1 cellular context compared by ENCODE assay signal in the genomic region with DNA sequence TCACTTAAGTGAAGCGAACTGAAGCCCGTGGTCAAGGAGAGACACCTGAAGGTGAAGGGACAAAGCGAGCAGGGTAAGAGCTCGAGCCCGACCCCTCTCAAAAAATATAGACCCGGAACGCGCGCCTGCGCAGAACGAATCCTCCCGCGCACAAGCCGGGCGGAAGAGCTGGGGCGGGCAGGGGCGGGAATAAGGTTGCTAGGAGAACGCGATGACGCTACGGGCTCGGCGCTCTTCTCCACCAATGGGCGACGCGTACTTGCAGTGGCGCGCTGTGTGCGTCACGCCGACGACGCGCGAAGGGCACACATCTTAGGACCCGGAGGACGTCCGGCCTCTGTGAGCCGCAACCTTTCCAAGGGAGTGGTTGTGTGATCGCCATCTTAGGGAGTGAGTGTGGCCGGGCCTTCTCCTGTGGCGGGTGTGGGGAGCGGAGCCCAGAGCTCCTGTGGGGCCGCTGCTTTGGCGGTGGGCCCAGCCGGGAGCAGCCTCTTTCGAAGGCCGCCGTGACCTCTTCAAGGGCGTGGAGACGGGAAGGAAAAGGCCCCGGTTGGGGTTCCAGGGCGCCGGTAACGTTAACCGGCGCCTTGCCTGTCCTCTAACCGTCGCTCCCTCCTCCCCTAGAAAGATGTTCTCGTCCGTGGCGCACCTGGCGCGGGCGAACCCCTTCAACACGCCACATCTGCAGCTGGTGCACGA.
TF ChIP-seq lines count a peak whose summit lies in the region.

A gene (plus strand): TSS at position 336 of the 699 bp plus-strand sequence. CDS start 293 bp downstream, at position 629.

TF ChIP-seq in HepG2, 621 proteins besides CTCF, POLR2A, EP300 and RAD21 (continued from another document and continues in another):
- TF ChIP-seq, protein P1, sequence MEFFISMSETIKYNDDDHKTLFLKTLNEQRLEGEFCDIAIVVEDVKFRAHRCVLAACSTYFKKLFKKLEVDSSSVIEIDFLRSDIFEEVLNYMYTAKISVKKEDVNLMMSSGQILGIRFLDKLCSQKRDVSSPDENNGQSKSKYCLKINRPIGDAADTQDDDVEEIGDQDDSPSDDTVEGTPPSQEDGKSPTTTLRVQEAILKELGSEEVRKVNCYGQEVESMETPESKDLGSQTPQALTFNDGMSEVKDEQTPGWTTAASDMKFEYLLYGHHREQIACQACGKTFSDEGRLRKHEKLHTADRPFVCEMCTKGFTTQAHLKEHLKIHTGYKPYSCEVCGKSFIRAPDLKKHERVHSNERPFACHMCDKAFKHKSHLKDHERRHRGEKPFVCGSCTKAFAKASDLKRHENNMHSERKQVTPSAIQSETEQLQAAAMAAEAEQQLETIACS (CRISPR knock-in tag; IDR thresholded peaks at IDR 0.05) = peak; percentile 58; the same call in 1 of the 2 replicates
- TF ChIP-seq, protein P2, sequence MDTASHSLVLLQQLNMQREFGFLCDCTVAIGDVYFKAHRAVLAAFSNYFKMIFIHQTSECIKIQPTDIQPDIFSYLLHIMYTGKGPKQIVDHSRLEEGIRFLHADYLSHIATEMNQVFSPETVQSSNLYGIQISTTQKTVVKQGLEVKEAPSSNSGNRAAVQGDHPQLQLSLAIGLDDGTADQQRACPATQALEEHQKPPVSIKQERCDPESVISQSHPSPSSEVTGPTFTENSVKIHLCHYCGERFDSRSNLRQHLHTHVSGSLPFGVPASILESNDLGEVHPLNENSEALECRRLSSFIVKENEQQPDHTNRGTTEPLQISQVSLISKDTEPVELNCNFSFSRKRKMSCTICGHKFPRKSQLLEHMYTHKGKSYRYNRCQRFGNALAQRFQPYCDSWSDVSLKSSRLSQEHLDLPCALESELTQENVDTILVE (CRISPR knock-in tag; IDR thresholded peaks at IDR 0.05) = peak; percentile 77; the same call in 1 of the 2 replicates
- peak; percentile 35 for TF ChIP-seq HNF4A (CRISPR knock-in tag; IDR thresholded peaks at IDR 0.05)
- no peak for TF ChIP-seq LCORL (IDR thresholded peaks at IDR 0.05)
- TF ChIP-seq LCORL (CRISPR knock-in tag; IDR thresholded peaks at IDR 0.05) = peak; percentile 25
- 0 out of 2 replicates have a peak, but pooled peaks have one; percentile 41 for TF ChIP-seq SNAPC2 (CRISPR knock-in tag; IDR thresholded peaks at IDR 0.05)
- TF ChIP-seq MEIS2 (CRISPR knock-in tag; IDR thresholded peaks at IDR 0.05) = peak; percentile 70
- TF ChIP-seq, protein P3, sequence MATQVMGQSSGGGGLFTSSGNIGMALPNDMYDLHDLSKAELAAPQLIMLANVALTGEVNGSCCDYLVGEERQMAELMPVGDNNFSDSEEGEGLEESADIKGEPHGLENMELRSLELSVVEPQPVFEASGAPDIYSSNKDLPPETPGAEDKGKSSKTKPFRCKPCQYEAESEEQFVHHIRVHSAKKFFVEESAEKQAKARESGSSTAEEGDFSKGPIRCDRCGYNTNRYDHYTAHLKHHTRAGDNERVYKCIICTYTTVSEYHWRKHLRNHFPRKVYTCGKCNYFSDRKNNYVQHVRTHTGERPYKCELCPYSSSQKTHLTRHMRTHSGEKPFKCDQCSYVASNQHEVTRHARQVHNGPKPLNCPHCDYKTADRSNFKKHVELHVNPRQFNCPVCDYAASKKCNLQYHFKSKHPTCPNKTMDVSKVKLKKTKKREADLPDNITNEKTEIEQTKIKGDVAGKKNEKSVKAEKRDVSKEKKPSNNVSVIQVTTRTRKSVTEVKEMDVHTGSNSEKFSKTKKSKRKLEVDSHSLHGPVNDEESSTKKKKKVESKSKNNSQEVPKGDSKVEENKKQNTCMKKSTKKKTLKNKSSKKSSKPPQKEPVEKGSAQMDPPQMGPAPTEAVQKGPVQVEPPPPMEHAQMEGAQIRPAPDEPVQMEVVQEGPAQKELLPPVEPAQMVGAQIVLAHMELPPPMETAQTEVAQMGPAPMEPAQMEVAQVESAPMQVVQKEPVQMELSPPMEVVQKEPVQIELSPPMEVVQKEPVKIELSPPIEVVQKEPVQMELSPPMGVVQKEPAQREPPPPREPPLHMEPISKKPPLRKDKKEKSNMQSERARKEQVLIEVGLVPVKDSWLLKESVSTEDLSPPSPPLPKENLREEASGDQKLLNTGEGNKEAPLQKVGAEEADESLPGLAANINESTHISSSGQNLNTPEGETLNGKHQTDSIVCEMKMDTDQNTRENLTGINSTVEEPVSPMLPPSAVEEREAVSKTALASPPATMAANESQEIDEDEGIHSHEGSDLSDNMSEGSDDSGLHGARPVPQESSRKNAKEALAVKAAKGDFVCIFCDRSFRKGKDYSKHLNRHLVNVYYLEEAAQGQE (IDR thresholded peaks at IDR 0.05; ENCODE audit: borderline replicate concordance in 1 of 2, low read depth in 1 of 2, low read length in 2 of 2) = peak in 1 of 2 experiments; percentile 54; a peak in 1 of 4 replicates
- TF ChIP-seq SOX6 (IDR thresholded peaks at IDR 0.05) = no peak
- TF ChIP-seq SOX6 (CRISPR knock-in tag; IDR thresholded peaks at IDR 0.05) = peak; percentile 12; the same call in 1 of the 2 replicates
- TF ChIP-seq RBFOX2 (IDR thresholded peaks at IDR 0.05; ENCODE audit: low read depth, low read length) = peak; percentile 96
- peak; percentile 83 for TF ChIP-seq TOPORS (CRISPR knock-in tag; IDR thresholded peaks at IDR 0.05)
- TF ChIP-seq, protein P4, sequence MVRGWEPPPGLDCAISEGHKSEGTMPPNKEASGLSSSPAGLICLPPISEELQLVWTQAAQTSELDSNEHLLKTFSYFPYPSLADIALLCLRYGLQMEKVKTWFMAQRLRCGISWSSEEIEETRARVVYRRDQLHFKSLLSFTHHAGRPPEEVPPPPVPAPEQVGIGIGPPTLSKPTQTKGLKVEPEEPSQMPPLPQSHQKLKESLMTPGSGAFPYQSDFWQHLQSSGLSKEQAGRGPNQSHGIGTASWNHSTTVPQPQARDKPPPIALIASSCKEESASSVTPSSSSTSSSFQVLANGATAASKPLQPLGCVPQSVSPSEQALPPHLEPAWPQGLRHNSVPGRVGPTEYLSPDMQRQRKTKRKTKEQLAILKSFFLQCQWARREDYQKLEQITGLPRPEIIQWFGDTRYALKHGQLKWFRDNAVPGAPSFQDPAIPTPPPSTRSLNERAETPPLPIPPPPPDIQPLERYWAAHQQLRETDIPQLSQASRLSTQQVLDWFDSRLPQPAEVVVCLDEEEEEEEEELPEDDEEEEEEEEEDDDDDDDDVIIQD (CRISPR knock-in tag; IDR thresholded peaks at IDR 0.05; ENCODE audit: low read depth) = 0 out of 2 replicates have a peak, but pooled peaks have one; percentile 22
- 0 out of 2 replicates have a peak, but pooled peaks have one; percentile 24 for TF ChIP-seq JUN (CRISPR knock-in tag; IDR thresholded peaks at IDR 0.05)
- TF ChIP-seq CHD2 (IDR thresholded peaks at IDR 0.05; ENCODE audit: low read depth, low read length) = peak; percentile 38; the same call in 1 of the 2 replicates
- TF ChIP-seq NR2C2 (CRISPR knock-in tag; IDR thresholded peaks at IDR 0.05; ENCODE audit: borderline replicate concordance) = peak; percentile 37; the same call in 1 of the 2 replicates
- peak; percentile 84 for TF ChIP-seq KMT2A (CRISPR knock-in tag; IDR thresholded peaks at IDR 0.05)
- TF ChIP-seq, protein P5, sequence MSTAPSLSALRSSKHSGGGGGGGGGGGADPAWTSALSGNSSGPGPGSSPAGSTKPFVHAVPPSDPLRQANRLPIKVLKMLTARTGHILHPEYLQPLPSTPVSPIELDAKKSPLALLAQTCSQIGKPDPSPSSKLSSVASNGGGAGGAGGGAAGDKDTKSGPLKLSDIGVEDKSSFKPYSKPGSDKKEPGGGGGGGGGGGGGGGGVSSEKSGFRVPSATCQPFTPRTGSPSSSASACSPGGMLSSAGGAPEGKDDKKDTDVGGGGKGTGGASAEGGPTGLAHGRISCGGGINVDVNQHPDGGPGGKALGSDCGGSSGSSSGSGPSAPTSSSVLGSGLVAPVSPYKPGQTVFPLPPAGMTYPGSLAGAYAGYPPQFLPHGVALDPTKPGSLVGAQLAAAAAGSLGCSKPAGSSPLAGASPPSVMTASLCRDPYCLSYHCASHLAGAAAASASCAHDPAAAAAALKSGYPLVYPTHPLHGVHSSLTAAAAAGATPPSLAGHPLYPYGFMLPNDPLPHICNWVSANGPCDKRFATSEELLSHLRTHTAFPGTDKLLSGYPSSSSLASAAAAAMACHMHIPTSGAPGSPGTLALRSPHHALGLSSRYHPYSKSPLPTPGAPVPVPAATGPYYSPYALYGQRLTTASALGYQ (CRISPR knock-in tag; IDR thresholded peaks at IDR 0.05) = peak; percentile 59; the same call in 1 of the 2 replicates
- TF ChIP-seq, protein P6, sequence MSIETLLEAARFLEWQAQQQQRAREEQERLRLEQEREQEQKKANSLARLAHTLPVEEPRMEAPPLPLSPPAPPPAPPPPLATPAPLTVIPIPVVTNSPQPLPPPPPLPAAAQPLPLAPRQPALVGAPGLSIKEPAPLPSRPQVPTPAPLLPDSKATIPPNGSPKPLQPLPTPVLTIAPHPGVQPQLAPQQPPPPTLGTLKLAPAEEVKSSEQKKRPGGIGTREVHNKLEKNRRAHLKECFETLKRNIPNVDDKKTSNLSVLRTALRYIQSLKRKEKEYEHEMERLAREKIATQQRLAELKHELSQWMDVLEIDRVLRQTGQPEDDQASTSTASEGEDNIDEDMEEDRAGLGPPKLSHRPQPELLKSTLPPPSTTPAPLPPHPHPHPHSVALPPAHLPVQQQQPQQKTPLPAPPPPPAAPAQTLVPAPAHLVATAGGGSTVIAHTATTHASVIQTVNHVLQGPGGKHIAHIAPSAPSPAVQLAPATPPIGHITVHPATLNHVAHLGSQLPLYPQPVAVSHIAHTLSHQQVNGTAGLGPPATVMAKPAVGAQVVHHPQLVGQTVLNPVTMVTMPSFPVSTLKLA (IDR thresholded peaks at IDR 0.05) = 0 out of 2 replicates have a peak, but pooled peaks have one; percentile 19
- TF ChIP-seq, protein P7, sequence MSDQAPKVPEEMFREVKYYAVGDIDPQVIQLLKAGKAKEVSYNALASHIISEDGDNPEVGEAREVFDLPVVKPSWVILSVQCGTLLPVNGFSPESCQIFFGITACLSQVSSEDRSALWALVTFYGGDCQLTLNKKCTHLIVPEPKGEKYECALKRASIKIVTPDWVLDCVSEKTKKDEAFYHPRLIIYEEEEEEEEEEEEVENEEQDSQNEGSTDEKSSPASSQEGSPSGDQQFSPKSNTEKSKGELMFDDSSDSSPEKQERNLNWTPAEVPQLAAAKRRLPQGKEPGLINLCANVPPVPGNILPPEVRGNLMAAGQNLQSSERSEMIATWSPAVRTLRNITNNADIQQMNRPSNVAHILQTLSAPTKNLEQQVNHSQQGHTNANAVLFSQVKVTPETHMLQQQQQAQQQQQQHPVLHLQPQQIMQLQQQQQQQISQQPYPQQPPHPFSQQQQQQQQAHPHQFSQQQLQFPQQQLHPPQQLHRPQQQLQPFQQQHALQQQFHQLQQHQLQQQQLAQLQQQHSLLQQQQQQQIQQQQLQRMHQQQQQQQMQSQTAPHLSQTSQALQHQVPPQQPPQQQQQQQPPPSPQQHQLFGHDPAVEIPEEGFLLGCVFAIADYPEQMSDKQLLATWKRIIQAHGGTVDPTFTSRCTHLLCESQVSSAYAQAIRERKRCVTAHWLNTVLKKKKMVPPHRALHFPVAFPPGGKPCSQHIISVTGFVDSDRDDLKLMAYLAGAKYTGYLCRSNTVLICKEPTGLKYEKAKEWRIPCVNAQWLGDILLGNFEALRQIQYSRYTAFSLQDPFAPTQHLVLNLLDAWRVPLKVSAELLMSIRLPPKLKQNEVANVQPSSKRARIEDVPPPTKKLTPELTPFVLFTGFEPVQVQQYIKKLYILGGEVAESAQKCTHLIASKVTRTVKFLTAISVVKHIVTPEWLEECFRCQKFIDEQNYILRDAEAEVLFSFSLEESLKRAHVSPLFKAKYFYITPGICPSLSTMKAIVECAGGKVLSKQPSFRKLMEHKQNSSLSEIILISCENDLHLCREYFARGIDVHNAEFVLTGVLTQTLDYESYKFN (CRISPR knock-in tag; conservative IDR thresholded peaks at IDR 0.05) = peak; percentile 34; the same call in 1 of the 2 replicates
- TF ChIP-seq BRD4 (CRISPR knock-in tag; IDR thresholded peaks at IDR 0.05) = peak; percentile 88; the same call in 1 of the 2 replicates
- TF ChIP-seq DR1 (CRISPR knock-in tag; IDR thresholded peaks at IDR 0.05) = peak; percentile 97
- TF ChIP-seq MYNN (CRISPR knock-in tag; IDR thresholded peaks at IDR 0.05; ENCODE audit: low read depth) = peak; percentile 85; the same call in 1 of the 2 replicates
- TF ChIP-seq, protein P8, sequence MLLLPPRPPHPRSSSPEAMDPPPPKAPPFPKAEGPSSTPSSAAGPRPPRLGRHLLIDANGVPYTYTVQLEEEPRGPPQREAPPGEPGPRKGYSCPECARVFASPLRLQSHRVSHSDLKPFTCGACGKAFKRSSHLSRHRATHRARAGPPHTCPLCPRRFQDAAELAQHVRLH (CRISPR knock-in tag; IDR thresholded peaks at IDR 0.05; ENCODE audit: borderline replicate concordance, low read depth) = peak; percentile 86; the same call in 1 of the 2 replicates
- no peak for TF ChIP-seq ZC3H13 (CRISPR knock-in tag; IDR thresholded peaks at IDR 0.05)
- peak; percentile 76 for TF ChIP-seq NKX3-1 (CRISPR knock-in tag; IDR thresholded peaks at IDR 0.05)
- TF ChIP-seq, protein P9, sequence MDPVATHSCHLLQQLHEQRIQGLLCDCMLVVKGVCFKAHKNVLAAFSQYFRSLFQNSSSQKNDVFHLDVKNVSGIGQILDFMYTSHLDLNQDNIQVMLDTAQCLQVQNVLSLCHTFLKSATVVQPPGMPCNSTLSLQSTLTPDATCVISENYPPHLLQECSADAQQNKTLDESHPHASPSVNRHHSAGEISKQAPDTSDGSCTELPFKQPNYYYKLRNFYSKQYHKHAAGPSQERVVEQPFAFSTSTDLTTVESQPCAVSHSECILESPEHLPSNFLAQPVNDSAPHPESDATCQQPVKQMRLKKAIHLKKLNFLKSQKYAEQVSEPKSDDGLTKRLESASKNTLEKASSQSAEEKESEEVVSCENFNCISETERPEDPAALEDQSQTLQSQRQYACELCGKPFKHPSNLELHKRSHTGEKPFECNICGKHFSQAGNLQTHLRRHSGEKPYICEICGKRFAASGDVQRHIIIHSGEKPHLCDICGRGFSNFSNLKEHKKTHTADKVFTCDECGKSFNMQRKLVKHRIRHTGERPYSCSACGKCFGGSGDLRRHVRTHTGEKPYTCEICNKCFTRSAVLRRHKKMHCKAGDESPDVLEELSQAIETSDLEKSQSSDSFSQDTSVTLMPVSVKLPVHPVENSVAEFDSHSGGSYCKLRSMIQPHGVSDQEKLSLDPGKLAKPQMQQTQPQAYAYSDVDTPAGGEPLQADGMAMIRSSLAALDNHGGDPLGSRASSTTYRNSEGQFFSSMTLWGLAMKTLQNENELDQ (CRISPR knock-in tag; IDR thresholded peaks at IDR 0.05; ENCODE audit: borderline replicate concordance) = no peak
- TF ChIP-seq STAT5B (CRISPR knock-in tag; IDR thresholded peaks at IDR 0.05) = no peak
- peak; percentile 78 for TF ChIP-seq FOSL2 (CRISPR knock-in tag; IDR thresholded peaks at IDR 0.05)
- no peak for TF ChIP-seq KDM6A (CRISPR knock-in tag; IDR thresholded peaks at IDR 0.05; ENCODE audit: low read depth)
- TF ChIP-seq PRPF4 (IDR thresholded peaks at IDR 0.05; ENCODE audit: low read depth, low read length, poor library complexity, severe bottlenecking) = no peak
- peak; percentile 60; the same call in 1 of the 2 replicates for TF ChIP-seq ZBTB38 (CRISPR knock-in tag; IDR thresholded peaks at IDR 0.05)
- TF ChIP-seq ZNF572 (CRISPR knock-in tag; IDR thresholded peaks at IDR 0.05) = 0 out of 2 replicates have a peak, but pooled peaks have one; percentile 6
- peak; percentile 70; the same call in 1 of the 2 replicates for TF ChIP-seq ZSCAN9 (CRISPR knock-in tag; IDR thresholded peaks at IDR 0.05; ENCODE audit: borderline replicate concordance)
- 0 out of 2 replicates have a peak, but pooled peaks have one; percentile 29 for TF ChIP-seq SSRP1 (CRISPR knock-in tag; IDR thresholded peaks at IDR 0.05)
- TF ChIP-seq POLR2AphosphoS5 (IDR thresholded peaks at IDR 0.05; ENCODE audit: low read depth, low read length) = peak; percentile 100
- TF ChIP-seq ZNF253 (CRISPR knock-in tag; IDR thresholded peaks at IDR 0.05; ENCODE audit: borderline replicate concordance) = peak; percentile 55; the same call in 1 of the 2 replicates
